ENCODE assay signal across 7 cellular contexts in genomic region chr22:32880906-32881596, GRCh38.
DNase-seq lines count a peak whose midpoint lies in the region; ATAC-seq and TF ChIP-seq lines count a peak whose summit lies in the region.

No MANE protein-coding gene starts in this region.

- peaks cover 0 to 3% (median 0%) of the 10 kb centered on the region in 4 donors for H3K4me1 ChIP-seq in tibial nerve

- no peaks in the 10 kb centered on the region for H3K9me3 ChIP-seq in tibial nerve

- WGBS in tibial nerve, 2 donors = 35 to 53% methylated on average over 20 of the region's 20 CpGs

- no peaks in the 10 kb centered on the region for H3K27me3 Mint-ChIP-seq in activated T-cell treated with anti-CD3 and anti-CD28 coated beads, Interleukin-2, amount 50 U/mL, for 24 hours

- no peaks in the 10 kb centered on the region for H3K36me3 ChIP-seq in tibial nerve

- H3K4me3 Mint-ChIP-seq in activated T-cell treated with anti-CD3 and anti-CD28 coated beads, Interleukin-2, amount 50 U/mL, for 24 hours = no peak overlapping the region

- no peak for TF ChIP-seq CTCF in tibial nerve (IDR thresholded peaks at IDR 0.05)

- TF ChIP-seq EP300 in tibial nerve (IDR thresholded peaks at IDR 0.05) = no peak

- no peaks in the 10 kb centered on the region for H3K36me3 Mint-ChIP-seq in activated T-cell treated with anti-CD3 and anti-CD28 coated beads, Interleukin-2, amount 50 U/mL, for 24 hours (ENCODE audit: low read depth)

- in situ Hi-C loops in ACHN (cut with HindIII; ENCODE audit: low pct_ligation_motif_present, low pct_unique_long_range_greater_than_20kb, low sequenced_read_pairs) = no loop called here

- no peak for TF ChIP-seq POLR2A in tibial nerve (IDR thresholded peaks at IDR 0.05)

- ATAC-seq in stimulated activated naive CD8-positive, alpha-beta T cell treated with anti-CD3 and anti-CD28 coated beads, Interleukin-15, Interleukin-2, amounts not matched to agents 100 U/mL and 50 U/mL, for 24 hours = peak; percentile 57

- no peaks in the 10 kb centered on the region for H3K9me3 Mint-ChIP-seq in activated T-cell treated with anti-CD3 and anti-CD28 coated beads, Interleukin-2, amount 50 U/mL, for 24 hours

- no peak overlapping the region for H3K4me3 ChIP-seq in tibial nerve

- peaks cover 11% of the 10 kb centered on the region for H3K4me1 Mint-ChIP-seq in activated T-cell treated with anti-CD3 and anti-CD28 coated beads, Interleukin-2, amount 50 U/mL, for 24 hours (ENCODE audit: low read depth)

- H3K27ac Mint-ChIP-seq in activated T-cell treated with anti-CD3 and anti-CD28 coated beads, Interleukin-2, amount 50 U/mL, for 24 hours = peak overlapping the region; percentile 83

- no peak overlapping the region for H3K27ac ChIP-seq in tibial nerve

- peak; percentile 76 for DNase-seq in NCI-H1092 (lab: John Stamatoyannopoulos, UW)
- DNase-seq in activated T-cell treated with anti-CD3 and anti-CD28 coated beads, Interleukin-2, amount 50 U/mL, for 24 hours = peak; percentile 49
- DNase-seq in iPS-NIHi7 (ENCODE audit: extremely low spot score) = peak; percentile 63
- peak; percentile 8 for DNase-seq in stimulated activated naive CD8-positive, alpha-beta T cell treated with anti-CD3 and anti-CD28 coated beads, Interleukin-15, Interleukin-2, amounts not matched to agents 100 U/mL and 50 U/mL, for 24 hours
- DNase-seq in ACHN = no peak
- no peak for DNase-seq in tibial nerve (ENCODE audit: low spot score in 2 of 2)
- DNase-seq in NCI-H774 (lab: John Stamatoyannopoulos, UW) = no peak

- no peaks in the 10 kb centered on the region for H3K27me3 ChIP-seq in tibial nerve

Comparison
In these comparisons a context has a peak if more than half of its experiments do, and no peak if none do; other contexts are left out.
1. DNase-seq: peak in NCI-H1092 (single experiment), activated T-cell treated with anti-CD3 and anti-CD28 coated beads, Interleukin-2, amount 50 U/mL, for 24 hours (single experiment), iPS-NIHi7 (single experiment) and stimulated activated naive CD8-positive, alpha-beta T cell treated with anti-CD3 and anti-CD28 coated beads, Interleukin-15, Interleukin-2, amounts not matched to agents 100 U/mL and 50 U/mL, for 24 hours (single experiment); none in ACHN (single experiment), tibial nerve (0 of 2) and NCI-H774 (single experiment).